11 cellular contexts compared by ENCODE assay signal in the genomic region with DNA sequence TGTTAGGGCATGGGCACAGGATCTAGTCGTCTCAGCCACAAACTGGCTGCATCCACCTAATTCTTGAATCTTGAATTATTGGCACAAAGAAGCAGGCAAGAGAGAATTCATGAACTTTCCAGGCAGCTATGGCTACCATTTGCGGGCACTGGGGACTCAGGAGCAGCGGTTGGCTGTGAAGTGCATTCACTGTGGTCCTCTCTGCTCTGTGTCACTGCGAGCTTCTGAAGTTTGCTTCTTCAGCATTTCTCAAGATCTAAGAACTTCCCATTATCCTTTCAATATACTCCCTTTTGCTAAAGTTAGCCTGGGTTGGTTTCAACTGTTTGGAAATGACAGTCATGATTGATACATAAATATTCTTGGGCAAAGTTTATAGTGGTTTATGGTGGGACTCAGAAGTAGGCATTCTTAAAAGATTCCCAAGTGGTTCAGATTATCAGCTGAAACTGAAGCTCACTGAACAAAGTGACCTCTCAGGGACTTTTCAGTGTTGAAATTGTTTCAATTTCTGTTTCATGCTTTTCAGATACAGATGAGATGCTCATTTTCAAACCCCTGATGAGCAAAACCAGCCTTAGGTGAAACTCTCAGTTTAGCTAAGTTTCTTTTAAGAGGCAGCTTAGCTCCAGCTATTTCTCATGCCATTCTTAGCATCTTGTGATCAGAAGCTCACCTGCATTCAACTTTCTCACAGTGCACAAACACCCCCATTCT.
A peak's percentile ranks its signal among the peaks of the same experiment; 100 is the strongest.
DNase-seq lines count a peak whose midpoint lies in the region; ATAC-seq and TF ChIP-seq lines count a peak whose summit lies in the region.
"Had no signal": no experiment of that assay in that cellular context is flagged by ENCODE, and none has a peak within 500 bp of the region (broad histone marks: within the 10 kb centered on the region; RNA-seq: fewer than 3 reads in every experiment).

No MANE protein-coding gene starts in this region.

- peak; percentile 89 for ATAC-seq in GM19372 (IDR thresholded peaks at IDR 0.05; ENCODE audit: low read depth, unreplicated experiment)
- peak; percentile 82 for ATAC-seq in HG02623 (IDR thresholded peaks at IDR 0.05; ENCODE audit: unreplicated experiment)
- ATAC-seq in HG03196 (IDR thresholded peaks at IDR 0.05; ENCODE audit: unreplicated experiment), result peak; percentile 90
- ATAC-seq in sciatic nerve, result no peak
- ATAC-seq: PC-3 had no signal

- no peak for TF ChIP-seq CTCF in GM13976 (IDR thresholded peaks at IDR 0.05; ENCODE audit: borderline replicate concordance, control extremely low read depth, extremely low read depth, insufficient read depth, missing control alignments)

- in situ Hi-C loops in GM13976 (cut with MboI; ENCODE audit: low sequenced_read_pairs, unreplicated experiment), result no loop called here

- intact Hi-C loops in sciatic nerve (cut with DNase I), result no loop called here

- DNase-seq in GM13976 (ENCODE audit: low spot score) (peak; percentile 40), sciatic nerve (ENCODE audit: low spot score) (no peak), ecto neural progenitor cell (ENCODE audit: low spot score) (no peak), putamen (ENCODE audit: low spot score) (no peak)
- DNase-seq in activated CD4-positive, CD25-positive, alpha-beta regulatory T cell treated with anti-CD3 and anti-CD28 coated beads, Interleukin-2, amount 50 U/mL, for 72 hours, result no peak
- DNase-seq: cerebellar nuclear complex, DMS79, PC-3 had no signal
